Comparison of ENCODE assay signal across 25 cellular contexts in the genomic region with DNA sequence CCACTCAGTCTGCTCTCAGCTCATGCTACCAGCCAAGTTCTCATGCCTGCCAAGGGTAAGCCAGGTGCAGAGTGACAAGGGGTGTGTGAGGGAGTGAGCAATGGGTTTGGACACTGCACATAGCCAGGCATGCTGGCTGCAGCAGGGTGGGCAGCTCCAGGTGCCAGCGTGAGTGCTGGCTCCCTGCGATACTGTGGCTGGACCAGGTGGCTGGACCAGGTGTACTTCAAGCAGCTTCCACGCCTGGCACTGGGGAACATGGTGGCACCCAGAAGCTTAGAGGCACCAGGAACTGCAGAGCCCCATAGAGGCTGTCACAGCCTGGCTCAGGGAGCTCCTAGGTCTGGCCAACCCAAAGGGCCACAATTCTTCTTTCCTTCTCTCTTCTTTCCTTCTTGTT.
"Had no signal": no experiment of that assay in that cellular context is flagged by ENCODE, and none has a peak within 500 bp of the region (broad histone marks: within the 10 kb centered on the region; RNA-seq: fewer than 3 reads in every experiment).

No MANE protein-coding gene starts in this region.

- ATAC-seq: left ventricle myocardium superior; lower lobe of right lung; naive thymus-derived CD8-positive, alpha-beta T cell; psoas muscle had no signal

- H3K9me3 Mint-ChIP-seq: nephron, neural crest cell had no signal

- H3K4me1 Mint-ChIP-seq: naive thymus-derived CD8-positive, alpha-beta T cell; neural crest cell had no signal

- H3K4me3 ChIP-seq: lower lobe of right lung, psoas muscle, right lobe of liver, skin epidermis, suprapubic skin, thoracic aorta, tibial artery, upper lobe of right lung had no signal

- H3K36me3 Mint-ChIP-seq: naive thymus-derived CD8-positive, alpha-beta T cell had no signal

- H3K36me3 ChIP-seq: lower lobe of right lung, neutrophil, right lobe of liver, suprapubic skin, thoracic aorta, tibial artery, upper lobe of right lung had no signal

- DNase-seq: head of caudate nucleus; islet precursor cell; left ventricle myocardium superior; lower lobe of right lung; mammary epithelial cell; mesenchymal stem cell; naive thymus-derived CD8-positive, alpha-beta T cell; occipital lobe; psoas muscle; right lobe of liver; stimulated activated CD4-positive, alpha-beta T cell treated with anti-CD3 and anti-CD28 coated beads, Interleukin-12 subunit alpha, Interleukin-12 subunit beta, amount 100 ng/mL, for 4 hours; stimulated activated CD4-positive, alpha-beta T cell treated with anti-CD3 and anti-CD28 coated beads, Interleukin-15, amount 100 ng/mL, for 24 hours; stimulated activated CD4-positive, alpha-beta T cell treated with anti-CD3 and anti-CD28 coated beads, Interleukin-2, amount 100 ng/mL, for 24 hours; stimulated activated CD4-positive, alpha-beta T cell treated with anti-CD3 and anti-CD28 coated beads, Interleukin-4, amount 100 ng/mL, for 1 hour; stimulated activated naive CD4-positive, alpha-beta T cell treated with Interleukin-2 at 50 U/mL for 16 hours; trophoblast cell; upper lobe of right lung had no signal

- H3K27ac Mint-ChIP-seq: naive thymus-derived CD8-positive, alpha-beta T cell had no signal

- H3K4me1 ChIP-seq: lower lobe of right lung, parathyroid adenoma, psoas muscle, right lobe of liver, suprapubic skin, tibial artery, upper lobe of right lung had no signal

- H3K4me3 Mint-ChIP-seq: naive thymus-derived CD8-positive, alpha-beta T cell; nephron; neural crest cell had no signal

- H3K27ac ChIP-seq: lower lobe of right lung, neutrophil, parathyroid adenoma, psoas muscle, right lobe of liver, skin epidermis, suprapubic skin, thoracic aorta, tibial artery, upper lobe of right lung had no signal

- H3K9me3 ChIP-seq: lower lobe of right lung, neutrophil, psoas muscle, right lobe of liver, suprapubic skin, thoracic aorta, tibial artery, upper lobe of right lung had no signal

- H3K27me3 Mint-ChIP-seq: naive thymus-derived CD8-positive, alpha-beta T cell had no signal

- H3K27me3 ChIP-seq: neutrophil, right lobe of liver, suprapubic skin, tibial artery, upper lobe of right lung had no signal
